In the genomic region with DNA sequence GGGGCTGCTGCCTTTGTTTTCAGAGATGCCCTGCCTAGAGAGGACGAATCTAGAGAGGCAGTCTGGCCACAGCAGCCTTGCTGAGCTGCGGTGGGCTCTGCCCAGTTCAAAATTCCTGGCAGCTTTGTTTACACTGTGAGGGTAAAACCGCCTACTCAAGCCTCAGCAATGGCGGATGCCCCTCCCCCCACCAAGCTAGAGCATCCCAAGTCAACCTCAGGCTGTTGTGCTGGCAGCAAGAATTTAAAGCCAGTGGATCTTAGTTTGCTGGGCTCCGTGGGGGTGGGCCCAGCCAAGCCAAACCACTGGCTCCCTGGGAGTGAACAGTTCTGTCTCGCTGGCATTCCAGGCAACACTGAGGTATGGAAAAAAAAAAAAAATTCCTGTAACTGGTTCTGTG, we compare ENCODE assay signal across 18 cellular contexts.
"Had no signal": no experiment of that assay in that cellular context is flagged by ENCODE, and none has a peak within 500 bp of the region (broad histone marks: within the 10 kb centered on the region; RNA-seq: fewer than 3 reads in every experiment).

No MANE protein-coding gene starts in this region.

- H3K27ac ChIP-seq: left ventricle myocardium inferior, ovary, psoas muscle, stomach, vagina had no signal

- H3K4me3 ChIP-seq: left ventricle myocardium inferior, ovary, psoas muscle, stomach, vagina had no signal

- H3K36me3 ChIP-seq: left ventricle myocardium inferior, ovary, stomach, vagina had no signal

- H3K27ac Mint-ChIP-seq: activated naive CD4-positive, alpha-beta T cell treated with anti-CD3 and anti-CD28 coated beads, Interleukin-2, amount 50 U/mL, for 24 hours; activated T-cell treated with anti-CD3 and anti-CD28 coated beads, Interleukin-2, amount 50 U/mL, for 72 hours; dendritic cell treated with granulocyte-macrophage colony-stimulating factor and Interleukin-4, amounts not matched to agents 40 ng/mL and 50 ng/mL, for 4 days; T-cell had no signal

- H3K27me3 ChIP-seq: ovary, stomach, vagina had no signal

- H3K36me3 Mint-ChIP-seq: activated naive CD4-positive, alpha-beta T cell treated with anti-CD3 and anti-CD28 coated beads, Interleukin-2, amount 50 U/mL, for 24 hours; T-cell had no signal

- H3K27me3 Mint-ChIP-seq: activated naive CD4-positive, alpha-beta T cell treated with anti-CD3 and anti-CD28 coated beads, Interleukin-2, amount 50 U/mL, for 24 hours; dendritic cell treated with granulocyte-macrophage colony-stimulating factor and Interleukin-4, amounts not matched to agents 40 ng/mL and 50 ng/mL, for 4 days; T-cell had no signal

- ATAC-seq: activated T-cell treated with anti-CD3 and anti-CD28 coated beads, Interleukin-2, amount 50 U/mL, for 72 hours; psoas muscle; right cardiac atrium; T-cell had no signal

- H3K4me1 ChIP-seq: left ventricle myocardium inferior, psoas muscle, stomach, vagina had no signal

- H3K4me1 Mint-ChIP-seq: activated naive CD4-positive, alpha-beta T cell treated with anti-CD3 and anti-CD28 coated beads, Interleukin-2, amount 50 U/mL, for 24 hours; T-cell had no signal

- H3K9me3 ChIP-seq: ovary, vagina had no signal

- H3K4me3 Mint-ChIP-seq: activated naive CD4-positive, alpha-beta T cell treated with anti-CD3 and anti-CD28 coated beads, Interleukin-2, amount 50 U/mL, for 24 hours; activated T-cell treated with anti-CD3 and anti-CD28 coated beads, Interleukin-2, amount 50 U/mL, for 72 hours; dendritic cell treated with granulocyte-macrophage colony-stimulating factor and Interleukin-4, amounts not matched to agents 40 ng/mL and 50 ng/mL, for 4 days; T-cell had no signal

- DNase-seq: activated CD4-positive, alpha-beta T cell treated with anti-CD3 and anti-CD28 coated beads, Interleukin-2, amount 50 U/mL, for 4 hours; activated effector memory CD4-positive, alpha-beta T cell treated with anti-CD3 and anti-CD28 coated beads, Interleukin-2, amount 50 U/mL, for 16 hours; activated T-cell treated with anti-CD3 and anti-CD28 coated beads, Interleukin-2, amount 50 U/mL, for 72 hours; effector memory CD4-positive, alpha-beta T cell; hippocampal formation; left ventricle myocardium inferior; mammary epithelial cell; ovary; psoas muscle; right cardiac atrium; stimulated activated CD4-positive, alpha-beta T cell treated with anti-CD3 and anti-CD28 coated beads, Interleukin-15, amount 100 ng/mL, for 24 hours; stimulated activated CD4-positive, alpha-beta T cell treated with anti-CD3 and anti-CD28 coated beads, Interleukin-2, amount 100 ng/mL, for 48 hours; stomach; T-cell; trophoblast cell had no signal
